In the genomic region with DNA sequence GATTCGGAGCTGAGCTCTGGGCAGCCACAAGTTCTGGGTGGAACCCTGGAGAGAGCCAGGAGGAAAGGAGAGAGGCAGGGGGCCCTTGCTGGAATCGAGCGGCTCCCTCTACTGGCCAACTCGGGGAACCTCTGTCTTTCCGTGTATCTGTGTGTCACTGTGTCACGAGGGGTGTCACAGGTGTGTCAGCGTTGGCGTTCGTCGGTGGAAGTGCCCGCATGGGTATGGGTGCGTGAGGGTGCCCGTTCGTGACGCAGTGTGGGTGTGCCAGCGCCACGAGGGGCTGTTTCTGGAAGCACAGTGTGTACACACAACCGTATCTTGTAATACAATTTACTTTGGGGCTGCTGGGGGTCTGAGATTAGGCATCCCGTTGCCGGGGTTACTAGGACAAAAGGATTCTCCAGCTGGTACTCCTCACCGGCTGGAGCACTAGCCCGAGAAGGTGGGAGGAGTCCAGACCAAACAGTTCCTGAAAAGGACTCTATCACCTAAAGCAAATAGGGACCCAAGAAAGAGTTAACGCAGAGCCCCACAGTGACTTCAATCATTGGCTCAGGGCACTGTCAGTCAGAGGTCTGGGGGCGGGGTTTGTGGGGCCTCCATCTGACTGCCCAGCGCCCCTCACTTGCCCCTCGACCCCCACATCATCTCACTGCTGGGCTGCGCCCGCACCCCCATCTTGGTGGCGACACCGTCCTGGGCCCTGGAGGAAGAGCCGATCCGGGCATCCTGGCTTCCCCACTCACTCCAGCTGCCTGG, we compare ENCODE assay signal across 1 cellular context.
TF ChIP-seq lines count a peak whose summit lies in the region.

No MANE protein-coding gene starts in this region.

TF ChIP-seq in HepG2, 621 proteins besides CTCF, POLR2A, EP300 and RAD21 (continued from another document and continues in another):
- TF ChIP-seq, protein P1, sequence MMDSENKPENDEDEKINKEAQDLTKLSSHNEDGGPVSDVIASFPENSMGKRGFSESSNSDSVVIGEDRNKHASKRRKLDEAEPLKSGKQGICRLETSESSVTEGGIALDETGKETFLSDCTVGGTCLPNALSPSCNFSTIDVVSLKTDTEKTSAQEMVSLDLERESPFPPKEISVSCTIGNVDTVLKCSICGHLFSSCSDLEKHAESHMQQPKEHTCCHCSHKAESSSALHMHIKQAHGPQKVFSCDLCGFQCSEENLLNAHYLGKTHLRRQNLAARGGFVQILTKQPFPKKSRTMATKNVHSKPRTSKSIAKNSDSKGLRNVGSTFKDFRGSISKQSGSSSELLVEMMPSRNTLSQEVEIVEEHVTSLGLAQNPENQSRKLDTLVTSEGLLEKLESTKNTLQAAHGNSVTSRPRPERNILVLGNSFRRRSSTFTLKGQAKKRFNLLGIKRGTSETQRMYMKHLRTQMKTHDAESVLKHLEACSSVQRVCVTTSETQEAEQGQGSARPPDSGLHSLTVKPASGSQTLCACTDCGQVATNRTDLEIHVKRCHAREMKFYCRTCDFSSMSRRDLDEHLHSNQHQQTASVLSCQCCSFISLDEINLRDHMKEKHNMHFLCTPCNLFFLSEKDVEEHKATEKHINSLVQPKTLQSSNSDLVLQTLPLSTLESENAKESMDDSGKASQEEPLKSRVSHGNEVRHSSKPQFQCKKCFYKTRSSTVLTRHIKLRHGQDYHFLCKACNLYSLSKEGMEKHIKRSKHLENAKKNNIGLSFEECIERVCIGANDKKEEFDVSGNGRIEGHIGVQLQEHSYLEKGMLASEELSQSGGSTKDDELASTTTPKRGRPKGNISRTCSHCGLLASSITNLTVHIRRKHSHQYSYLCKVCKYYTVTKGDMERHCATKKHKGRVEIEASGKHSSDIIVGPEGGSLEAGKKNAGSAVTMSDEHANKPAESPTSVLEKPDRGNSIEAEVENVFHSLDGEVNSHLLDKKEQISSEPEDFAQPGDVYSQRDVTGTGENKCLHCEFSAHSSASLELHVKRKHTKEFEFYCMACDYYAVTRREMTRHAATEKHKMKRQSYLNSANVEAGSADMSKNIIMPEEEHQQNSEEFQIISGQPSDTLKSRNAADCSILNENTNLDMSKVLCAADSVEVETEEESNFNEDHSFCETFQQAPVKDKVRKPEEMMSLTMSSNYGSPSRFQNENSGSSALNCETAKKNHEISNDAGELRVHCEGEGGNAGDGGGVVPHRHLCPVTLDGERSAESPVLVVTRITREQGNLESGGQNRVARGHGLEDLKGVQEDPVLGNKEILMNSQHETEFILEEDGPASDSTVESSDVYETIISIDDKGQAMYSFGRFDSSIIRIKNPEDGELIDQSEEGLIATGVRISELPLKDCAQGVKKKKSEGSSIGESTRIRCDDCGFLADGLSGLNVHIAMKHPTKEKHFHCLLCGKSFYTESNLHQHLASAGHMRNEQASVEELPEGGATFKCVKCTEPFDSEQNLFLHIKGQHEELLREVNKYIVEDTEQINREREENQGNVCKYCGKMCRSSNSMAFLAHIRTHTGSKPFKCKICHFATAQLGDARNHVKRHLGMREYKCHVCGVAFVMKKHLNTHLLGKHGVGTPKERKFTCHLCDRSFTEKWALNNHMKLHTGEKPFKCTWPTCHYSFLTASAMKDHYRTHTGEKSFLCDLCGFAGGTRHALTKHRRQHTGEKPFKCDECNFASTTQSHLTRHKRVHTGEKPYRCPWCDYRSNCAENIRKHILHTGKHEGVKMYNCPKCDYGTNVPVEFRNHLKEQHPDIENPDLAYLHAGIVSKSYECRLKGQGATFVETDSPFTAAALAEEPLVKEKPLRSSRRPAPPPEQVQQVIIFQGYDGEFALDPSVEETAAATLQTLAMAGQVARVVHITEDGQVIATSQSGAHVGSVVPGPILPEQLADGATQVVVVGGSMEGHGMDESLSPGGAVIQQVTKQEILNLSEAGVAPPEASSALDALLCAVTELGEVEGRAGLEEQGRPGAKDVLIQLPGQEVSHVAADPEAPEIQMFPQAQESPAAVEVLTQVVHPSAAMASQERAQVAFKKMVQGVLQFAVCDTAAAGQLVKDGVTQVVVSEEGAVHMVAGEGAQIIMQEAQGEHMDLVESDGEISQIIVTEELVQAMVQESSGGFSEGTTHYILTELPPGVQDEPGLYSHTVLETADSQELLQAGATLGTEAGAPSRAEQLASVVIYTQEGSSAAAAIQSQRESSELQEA (CRISPR knock-in tag; IDR thresholded peaks at IDR 0.05; ENCODE audit: not compliant biosample characterization) = no peak
- TF ChIP-seq JUNB (CRISPR knock-in tag; IDR thresholded peaks at IDR 0.05; ENCODE audit: borderline replicate concordance) (no peak), SIX1 (CRISPR knock-in tag; IDR thresholded peaks at IDR 0.05; ENCODE audit: borderline replicate concordance) (no peak), ZNF326 (CRISPR knock-in tag; IDR thresholded peaks at IDR 0.05; ENCODE audit: borderline replicate concordance) (no peak), ARNT (IDR thresholded peaks at IDR 0.05) (no peak), ZNF431 (CRISPR knock-in tag; IDR thresholded peaks at IDR 0.05; ENCODE audit: borderline replicate concordance, low read depth) (no peak), NCOA2 (CRISPR knock-in tag; IDR thresholded peaks at IDR 0.05) (0 out of 2 replicates have a peak, but pooled peaks have one; percentile 19), PAWR (CRISPR knock-in tag; IDR thresholded peaks at IDR 0.05; ENCODE audit: borderline replicate concordance) (no peak), U2AF2 (IDR thresholded peaks at IDR 0.05; ENCODE audit: low read depth, low read length) (peak; percentile 51; the same call in 1 of the 2 replicates), ATF7 (IDR thresholded peaks at IDR 0.05) (no peak), ATF7 (CRISPR knock-in tag; IDR thresholded peaks at IDR 0.05) (no peak), FOXA3 (CRISPR knock-in tag; IDR thresholded peaks at IDR 0.05) (0 out of 2 replicates have a peak, but pooled peaks have one; percentile 41), SP2 (CRISPR knock-in tag; IDR thresholded peaks at IDR 0.05) (peak; percentile 93), ZNF432 (CRISPR knock-in tag; IDR thresholded peaks at IDR 0.05; ENCODE audit: borderline replicate concordance) (no peak), ZNF746 (CRISPR knock-in tag; IDR thresholded peaks at IDR 0.05) (no peak; the same call in 1 of the 2 replicates), GTF2F1 (IDR thresholded peaks at IDR 0.05; ENCODE audit: low read length) (no peak), TMF1 (CRISPR knock-in tag; IDR thresholded peaks at IDR 0.05; ENCODE audit: low read depth) (no peak), TRIM24 (CRISPR knock-in tag; IDR thresholded peaks at IDR 0.05) (no peak)
- TF ChIP-seq, protein P2, sequence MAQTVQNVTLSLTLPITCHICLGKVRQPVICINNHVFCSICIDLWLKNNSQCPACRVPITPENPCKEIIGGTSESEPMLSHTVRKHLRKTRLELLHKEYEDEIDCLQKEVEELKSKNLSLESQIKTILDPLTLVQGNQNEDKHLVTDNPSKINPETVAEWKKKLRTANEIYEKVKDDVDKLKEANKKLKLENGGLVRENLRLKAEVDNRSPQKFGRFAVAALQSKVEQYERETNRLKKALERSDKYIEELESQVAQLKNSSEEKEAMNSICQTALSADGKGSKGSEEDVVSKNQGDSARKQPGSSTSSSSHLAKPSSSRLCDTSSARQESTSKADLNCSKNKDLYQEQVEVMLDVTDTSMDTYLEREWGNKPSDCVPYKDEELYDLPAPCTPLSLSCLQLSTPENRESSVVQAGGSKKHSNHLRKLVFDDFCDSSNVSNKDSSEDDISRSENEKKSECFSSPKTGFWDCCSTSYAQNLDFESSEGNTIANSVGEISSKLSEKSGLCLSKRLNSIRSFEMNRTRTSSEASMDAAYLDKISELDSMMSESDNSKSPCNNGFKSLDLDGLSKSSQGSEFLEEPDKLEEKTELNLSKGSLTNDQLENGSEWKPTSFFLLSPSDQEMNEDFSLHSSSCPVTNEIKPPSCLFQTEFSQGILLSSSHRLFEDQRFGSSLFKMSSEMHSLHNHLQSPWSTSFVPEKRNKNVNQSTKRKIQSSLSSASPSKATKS (CRISPR knock-in tag; IDR thresholded peaks at IDR 0.05) = no peak
- TF ChIP-seq, protein P3, sequence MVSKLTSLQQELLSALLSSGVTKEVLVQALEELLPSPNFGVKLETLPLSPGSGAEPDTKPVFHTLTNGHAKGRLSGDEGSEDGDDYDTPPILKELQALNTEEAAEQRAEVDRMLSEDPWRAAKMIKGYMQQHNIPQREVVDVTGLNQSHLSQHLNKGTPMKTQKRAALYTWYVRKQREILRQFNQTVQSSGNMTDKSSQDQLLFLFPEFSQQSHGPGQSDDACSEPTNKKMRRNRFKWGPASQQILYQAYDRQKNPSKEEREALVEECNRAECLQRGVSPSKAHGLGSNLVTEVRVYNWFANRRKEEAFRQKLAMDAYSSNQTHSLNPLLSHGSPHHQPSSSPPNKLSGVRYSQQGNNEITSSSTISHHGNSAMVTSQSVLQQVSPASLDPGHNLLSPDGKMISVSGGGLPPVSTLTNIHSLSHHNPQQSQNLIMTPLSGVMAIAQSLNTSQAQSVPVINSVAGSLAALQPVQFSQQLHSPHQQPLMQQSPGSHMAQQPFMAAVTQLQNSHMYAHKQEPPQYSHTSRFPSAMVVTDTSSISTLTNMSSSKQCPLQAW (CRISPR knock-in tag; IDR thresholded peaks at IDR 0.05) = peak; percentile 55; the same call in 1 of the 2 replicates
- TF ChIP-seq, protein P4, sequence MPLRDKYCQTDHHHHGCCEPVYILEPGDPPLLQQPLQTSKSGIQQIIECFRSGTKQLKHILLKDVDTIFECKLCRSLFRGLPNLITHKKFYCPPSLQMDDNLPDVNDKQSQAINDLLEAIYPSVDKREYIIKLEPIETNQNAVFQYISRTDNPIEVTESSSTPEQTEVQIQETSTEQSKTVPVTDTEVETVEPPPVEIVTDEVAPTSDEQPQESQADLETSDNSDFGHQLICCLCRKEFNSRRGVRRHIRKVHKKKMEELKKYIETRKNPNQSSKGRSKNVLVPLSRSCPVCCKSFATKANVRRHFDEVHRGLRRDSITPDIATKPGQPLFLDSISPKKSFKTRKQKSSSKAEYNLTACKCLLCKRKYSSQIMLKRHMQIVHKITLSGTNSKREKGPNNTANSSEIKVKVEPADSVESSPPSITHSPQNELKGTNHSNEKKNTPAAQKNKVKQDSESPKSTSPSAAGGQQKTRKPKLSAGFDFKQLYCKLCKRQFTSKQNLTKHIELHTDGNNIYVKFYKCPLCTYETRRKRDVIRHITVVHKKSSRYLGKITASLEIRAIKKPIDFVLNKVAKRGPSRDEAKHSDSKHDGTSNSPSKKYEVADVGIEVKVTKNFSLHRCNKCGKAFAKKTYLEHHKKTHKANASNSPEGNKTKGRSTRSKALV (CRISPR knock-in tag; IDR thresholded peaks at IDR 0.05) = 0 out of 2 replicates have a peak, but pooled peaks have one; percentile 30
- TF ChIP-seq, protein P5, sequence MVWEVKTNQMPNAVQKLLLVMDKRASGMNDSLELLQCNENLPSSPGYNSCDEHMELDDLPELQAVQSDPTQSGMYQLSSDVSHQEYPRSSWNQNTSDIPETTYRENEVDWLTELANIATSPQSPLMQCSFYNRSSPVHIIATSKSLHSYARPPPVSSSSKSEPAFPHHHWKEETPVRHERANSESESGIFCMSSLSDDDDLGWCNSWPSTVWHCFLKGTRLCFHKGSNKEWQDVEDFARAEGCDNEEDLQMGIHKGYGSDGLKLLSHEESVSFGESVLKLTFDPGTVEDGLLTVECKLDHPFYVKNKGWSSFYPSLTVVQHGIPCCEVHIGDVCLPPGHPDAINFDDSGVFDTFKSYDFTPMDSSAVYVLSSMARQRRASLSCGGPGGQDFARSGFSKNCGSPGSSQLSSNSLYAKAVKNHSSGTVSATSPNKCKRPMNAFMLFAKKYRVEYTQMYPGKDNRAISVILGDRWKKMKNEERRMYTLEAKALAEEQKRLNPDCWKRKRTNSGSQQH (CRISPR knock-in tag; IDR thresholded peaks at IDR 0.05; ENCODE audit: low read depth) = peak; percentile 64; the same call in 1 of the 2 replicates
- TF ChIP-seq, protein P6, sequence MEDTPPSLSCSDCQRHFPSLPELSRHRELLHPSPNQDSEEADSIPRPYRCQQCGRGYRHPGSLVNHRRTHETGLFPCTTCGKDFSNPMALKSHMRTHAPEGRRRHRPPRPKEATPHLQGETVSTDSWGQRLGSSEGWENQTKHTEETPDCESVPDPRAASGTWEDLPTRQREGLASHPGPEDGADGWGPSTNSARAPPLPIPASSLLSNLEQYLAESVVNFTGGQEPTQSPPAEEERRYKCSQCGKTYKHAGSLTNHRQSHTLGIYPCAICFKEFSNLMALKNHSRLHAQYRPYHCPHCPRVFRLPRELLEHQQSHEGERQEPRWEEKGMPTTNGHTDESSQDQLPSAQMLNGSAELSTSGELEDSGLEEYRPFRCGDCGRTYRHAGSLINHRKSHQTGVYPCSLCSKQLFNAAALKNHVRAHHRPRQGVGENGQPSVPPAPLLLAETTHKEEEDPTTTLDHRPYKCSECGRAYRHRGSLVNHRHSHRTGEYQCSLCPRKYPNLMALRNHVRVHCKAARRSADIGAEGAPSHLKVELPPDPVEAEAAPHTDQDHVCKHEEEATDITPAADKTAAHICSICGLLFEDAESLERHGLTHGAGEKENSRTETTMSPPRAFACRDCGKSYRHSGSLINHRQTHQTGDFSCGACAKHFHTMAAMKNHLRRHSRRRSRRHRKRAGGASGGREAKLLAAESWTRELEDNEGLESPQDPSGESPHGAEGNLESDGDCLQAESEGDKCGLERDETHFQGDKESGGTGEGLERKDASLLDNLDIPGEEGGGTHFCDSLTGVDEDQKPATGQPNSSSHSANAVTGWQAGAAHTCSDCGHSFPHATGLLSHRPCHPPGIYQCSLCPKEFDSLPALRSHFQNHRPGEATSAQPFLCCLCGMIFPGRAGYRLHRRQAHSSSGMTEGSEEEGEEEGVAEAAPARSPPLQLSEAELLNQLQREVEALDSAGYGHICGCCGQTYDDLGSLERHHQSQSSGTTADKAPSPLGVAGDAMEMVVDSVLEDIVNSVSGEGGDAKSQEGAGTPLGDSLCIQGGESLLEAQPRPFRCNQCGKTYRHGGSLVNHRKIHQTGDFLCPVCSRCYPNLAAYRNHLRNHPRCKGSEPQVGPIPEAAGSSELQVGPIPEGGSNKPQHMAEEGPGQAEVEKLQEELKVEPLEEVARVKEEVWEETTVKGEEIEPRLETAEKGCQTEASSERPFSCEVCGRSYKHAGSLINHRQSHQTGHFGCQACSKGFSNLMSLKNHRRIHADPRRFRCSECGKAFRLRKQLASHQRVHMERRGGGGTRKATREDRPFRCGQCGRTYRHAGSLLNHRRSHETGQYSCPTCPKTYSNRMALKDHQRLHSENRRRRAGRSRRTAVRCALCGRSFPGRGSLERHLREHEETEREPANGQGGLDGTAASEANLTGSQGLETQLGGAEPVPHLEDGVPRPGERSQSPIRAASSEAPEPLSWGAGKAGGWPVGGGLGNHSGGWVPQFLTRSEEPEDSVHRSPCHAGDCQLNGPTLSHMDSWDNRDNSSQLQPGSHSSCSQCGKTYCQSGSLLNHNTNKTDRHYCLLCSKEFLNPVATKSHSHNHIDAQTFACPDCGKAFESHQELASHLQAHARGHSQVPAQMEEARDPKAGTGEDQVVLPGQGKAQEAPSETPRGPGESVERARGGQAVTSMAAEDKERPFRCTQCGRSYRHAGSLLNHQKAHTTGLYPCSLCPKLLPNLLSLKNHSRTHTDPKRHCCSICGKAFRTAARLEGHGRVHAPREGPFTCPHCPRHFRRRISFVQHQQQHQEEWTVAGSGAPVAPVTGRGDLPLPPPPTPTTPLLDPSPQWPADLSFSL (CRISPR knock-in tag; IDR thresholded peaks at IDR 0.05) = peak; percentile 60
